In genomic region chr17:7308625-7309433, GRCh38 we compare ENCODE assay signal across 8 cellular contexts. TPM values are rescaled to one million over a fixed set of nuclear protein-coding genes. Genes with fewer than 3 reads are reported as not detected.
A peak's percentile ranks its signal among the peaks of the same experiment; 100 is the strongest.
DNase-seq lines count a peak whose midpoint lies in the region; ATAC-seq and TF ChIP-seq lines count a peak whose summit lies in the region.

No MANE protein-coding gene starts in this region.

- DNase-seq in GM12864 (ENCODE audit: low read depth) (peak; percentile 81), NB4 (ENCODE audit: low read depth) (peak; percentile 84), T follicular helper cell (ENCODE audit: low read depth) (peak; percentile 85), adrenal gland (peak; percentile 80 to 93 (median 90)), heart right ventricle (peak in 1 of 2 donors; percentile 86), progenitor cell of endocrine pancreas (ENCODE audit: low spot score, unreplicated experiment) (no peak), upper lobe of right lung (peak; percentile 80)

- H3K9me3 ChIP-seq in adrenal gland (replicated peaks in 1 of 3) (no peaks in the 10 kb centered on the region), heart right ventricle (no peaks in the 10 kb centered on the region), upper lobe of right lung (no peaks in the 10 kb centered on the region)

- intact Hi-C loops in adrenal gland (cut with DNase I), result no loop called here
- intact Hi-C loops in heart right ventricle (cut with DNase I), result loop anchor here in 4 of 10 donors (5.0 to 10.0 kb wide), 5 partner anchors 47 to 264 kb away; partner anchors contain the start of genes CLDN7 (in 1 of the 4), GABARAP (in 1 of the 4), SLC16A11 (in 1 of the 4) and TMEM256 (in 1 of the 4)
- intact Hi-C loops in upper lobe of right lung (cut with DNase I), result no loop called here

- WGBS in adrenal gland, 4 donors, result 0 to 1% (median 0%) methylated on average over 12 to 14 of the region's 14 CpGs
- WGBS in heart right ventricle, 2 donors, result 2 to 4% methylated on average over 14 of the region's 14 CpGs

- H3K27ac ChIP-seq in adrenal gland (peak overlapping the region; percentile 97 to 100 (median 99)), heart right ventricle (peak overlapping the region in 9 of 10 donors; percentile 87 to 100 (median 99)), upper lobe of right lung (peak overlapping the region; percentile 93)

- ATAC-seq in heart right ventricle (peak in 4 of 8 donors; percentile 12 to 25 (median 22)), upper lobe of right lung (peak; percentile 46), GM21360 (IDR thresholded peaks at IDR 0.05; ENCODE audit: unreplicated experiment) (no peak)

- peak overlapping the region; percentile 93 for H3K4me3 Mint-ChIP-seq in progenitor cell of endocrine pancreas (ENCODE audit: low read depth)

- TF ChIP-seq CTCF in GM12864 (IDR thresholded peaks at IDR 0.05; ENCODE audit: low read depth, low read length, missing control alignments), result no peak
- no peak for TF ChIP-seq CTCF in NB4 (IDR thresholded peaks at IDR 0.05; ENCODE audit: low read depth, low read length)
- TF ChIP-seq CTCF in adrenal gland (IDR thresholded peaks at IDR 0.05), result no peak
- no peak for TF ChIP-seq CTCF in heart right ventricle (IDR thresholded peaks at IDR 0.05)
- no peak for TF ChIP-seq CTCF in progenitor cell of endocrine pancreas (IDR thresholded peaks at IDR 0.05; ENCODE audit: unreplicated experiment)
- no peak for TF ChIP-seq CTCF in upper lobe of right lung (IDR thresholded peaks at IDR 0.05)

- H3K4me1 ChIP-seq in adrenal gland (replicated peaks in 1 of 2) (peaks cover 16 to 47% of the 10 kb centered on the region in 2 donors), heart right ventricle (peaks cover 7 to 59% (median 44%) of the 10 kb centered on the region in 9 donors), upper lobe of right lung (peaks cover 24% of the 10 kb centered on the region)

- peaks cover 0 to 44% of the 10 kb centered on the region in 2 donors for H3K36me3 ChIP-seq in adrenal gland (replicated peaks in 1 of 2)
- H3K36me3 ChIP-seq in heart right ventricle, result peaks cover 0 to 47% (median 41%) of the 10 kb centered on the region in 9 donors
- H3K36me3 ChIP-seq in upper lobe of right lung, result peaks cover 47% of the 10 kb centered on the region

- no peaks in the 10 kb centered on the region for H3K27me3 ChIP-seq in adrenal gland
- H3K27me3 ChIP-seq in heart right ventricle, result no peaks in the 10 kb centered on the region
- H3K27me3 ChIP-seq in upper lobe of right lung, result no peaks in the 10 kb centered on the region

- peak overlapping the region; percentile 97 for H3K27ac Mint-ChIP-seq in progenitor cell of endocrine pancreas

- peaks cover 19% of the 10 kb centered on the region for H3K4me1 Mint-ChIP-seq in progenitor cell of endocrine pancreas (ENCODE audit: low read depth)

- H3K9me3 Mint-ChIP-seq in progenitor cell of endocrine pancreas (ENCODE audit: low read depth), result no peaks in the 10 kb centered on the region

- H3K4me3 ChIP-seq in GM12864 (ENCODE audit: low read depth, low read length) (peak overlapping the region; percentile 65), NB4 (ENCODE audit: low read depth, low read length) (peak overlapping the region; percentile 99), adrenal gland (peak overlapping the region in 3 of 4 donors; percentile 83 to 98 (median 88)), heart right ventricle (peak overlapping the region; percentile 76 to 98 (median 91)), upper lobe of right lung (peak overlapping the region; percentile 92)

- no peaks in the 10 kb centered on the region for H3K27me3 Mint-ChIP-seq in progenitor cell of endocrine pancreas

- peaks cover 24% of the 10 kb centered on the region for H3K36me3 Mint-ChIP-seq in progenitor cell of endocrine pancreas (ENCODE audit: insufficient read depth)

- TF ChIP-seq POLR2A in NB4 (IDR thresholded peaks at IDR 0.05; ENCODE audit: extremely low read depth, insufficient read length) (peak; percentile 14), adrenal gland (IDR thresholded peaks at IDR 0.05) (peak; percentile 11 to 77)

RNA-seq across cellular contexts. Expression of gene EIF5A, which starts 1.4 kb away (rescaled TPM):
- 100 to 1,000 TPM; 110 to 666 (median 239) TPM for total RNA-seq in adrenal gland
- 100 to 1,000 TPM; 469 to 594 (median 589) TPM for polyA plus RNA-seq in adrenal gland
- 100 to 1,000 TPM; 197 to 444 (median 248) TPM for total RNA-seq in heart right ventricle
- 100 to 1,000 TPM; 457 to 716 TPM for polyA plus RNA-seq in heart right ventricle
- total RNA-seq in progenitor cell of endocrine pancreas, result 323 and 338 TPM in 2 replicates
- 241 TPM for total RNA-seq in upper lobe of right lung

RNA-seq across cellular contexts. Expression of gene GPS2, which starts 6.3 kb away (rescaled TPM):
- total RNA-seq in adrenal gland, result 100 to 1,000 TPM in 4 of 8 donors, 10 to 100 TPM in 4; 69.1 to 124 (median 101) TPM
- polyA plus RNA-seq in adrenal gland, result 100 to 1,000 TPM; 167 to 196 (median 191) TPM
- 10 to 100 TPM; 49.1 to 81.1 (median 57.4) TPM for total RNA-seq in heart right ventricle
- polyA plus RNA-seq in heart right ventricle, result 100 to 1,000 TPM; 103 to 105 TPM
- 77.1 and 81.1 TPM in 2 replicates for total RNA-seq in progenitor cell of endocrine pancreas
- total RNA-seq in upper lobe of right lung, result 62.9 TPM

RNA-seq across cellular contexts. Expression of gene YBX2, which starts 14.4 kb away (rescaled TPM):
- total RNA-seq in adrenal gland, result under 1 TPM in 3 of 8 donors, not detected in 5; 0.07 to 0.28 (median 0.11) TPM
- 1 to 10 TPM in 1 of 3 donors, under 1 TPM in 1, not detected in 1; 0.88 to 1.4 TPM for polyA plus RNA-seq in adrenal gland
- total RNA-seq in heart right ventricle, result 1 to 10 TPM in 7 of 10 donors, under 1 TPM in 3; 0.42 to 1.9 (median 1.2) TPM
- 1 to 10 TPM in 1 of 2 donors, under 1 TPM in 1; 0.49 to 2.6 TPM for polyA plus RNA-seq in heart right ventricle
- total RNA-seq in progenitor cell of endocrine pancreas, result 2.7 and 4.3 TPM in 2 replicates
- not detected for total RNA-seq in upper lobe of right lung

RNA-seq across cellular contexts. Expression of gene NEURL4, which starts 20.3 kb away (rescaled TPM):
- 10 to 100 TPM; 10.4 to 46.9 (median 25.9) TPM for total RNA-seq in adrenal gland
- polyA plus RNA-seq in adrenal gland, result 100 to 1,000 TPM in 1 of 3 donors, 10 to 100 TPM in 1, 1 to 10 TPM in 1; 8.7 to 111 (median 45.5) TPM
- 10 to 100 TPM; 21.7 to 45.9 (median 28.7) TPM for total RNA-seq in heart right ventricle
- 10 to 100 TPM; 22.4 to 55.5 TPM for polyA plus RNA-seq in heart right ventricle
- total RNA-seq in progenitor cell of endocrine pancreas, result 75.2 TPM in 2 replicates
- 37.6 TPM for total RNA-seq in upper lobe of right lung

RNA-seq across cellular contexts. Expression of gene SLC2A4, which starts 27.3 kb away (rescaled TPM):
- 10 to 100 TPM in 4 of 8 donors, 1 to 10 TPM in 4; 1.8 to 30.0 (median 8.9) TPM for total RNA-seq in adrenal gland
- polyA plus RNA-seq in adrenal gland, result 10 to 100 TPM in 1 of 3 donors, 1 to 10 TPM in 1, under 1 TPM in 1; 0.75 to 12.7 (median 5.6) TPM
- 100 to 1,000 TPM in 9 of 10 donors, 10 to 100 TPM in 1; 98.1 to 186 (median 177) TPM for total RNA-seq in heart right ventricle
- 100 to 1,000 TPM in 1 of 2 donors, 10 to 100 TPM in 1; 41.8 to 140 TPM for polyA plus RNA-seq in heart right ventricle
- total RNA-seq in progenitor cell of endocrine pancreas, result 1.5 and 2.0 TPM in 2 replicates
- 1.6 TPM for total RNA-seq in upper lobe of right lung
